ENCODE assay signal across 1 cellular context in genomic region chr18:58785171-58785805, GRCh38.
TF ChIP-seq lines count a peak whose summit lies in the region.

No MANE protein-coding gene starts in this region.

TF ChIP-seq in GM23338, 12 proteins besides CTCF, POLR2A, EP300 and RAD21:
- TF ChIP-seq ZNF462 (CRISPR knock-in tag; IDR thresholded peaks at IDR 0.05) (no peak), REST (IDR thresholded peaks at IDR 0.05; ENCODE audit: unreplicated experiment) (no peak), ZNF331 (CRISPR knock-in tag; IDR thresholded peaks at IDR 0.05; ENCODE audit: low read depth) (no peak), STAT1 (IDR thresholded peaks at IDR 0.05; ENCODE audit: unreplicated experiment) (no peak), CREB1 (CRISPR knock-in tag; IDR thresholded peaks at IDR 0.05; ENCODE audit: low read depth) (no peak), ETS1 (IDR thresholded peaks at IDR 0.05) (no peak), EZH2 (IDR thresholded peaks at IDR 0.05; ENCODE audit: low read depth, unreplicated experiment) (no peak), JUNB (IDR thresholded peaks at IDR 0.05; ENCODE audit: unreplicated experiment) (no peak), ZNF114 (CRISPR knock-in tag; IDR thresholded peaks at IDR 0.05) (no peak), NANOG (IDR thresholded peaks at IDR 0.05; ENCODE audit: borderline replicate concordance) (no peak), EZH2phosphoT487 (IDR thresholded peaks at IDR 0.05; ENCODE audit: unreplicated experiment) (no peak), POLR2AphosphoS5 (IDR thresholded peaks at IDR 0.05; ENCODE audit: low read depth) (no peak)
